25 cellular contexts compared by ENCODE assay signal in the genomic region with DNA sequence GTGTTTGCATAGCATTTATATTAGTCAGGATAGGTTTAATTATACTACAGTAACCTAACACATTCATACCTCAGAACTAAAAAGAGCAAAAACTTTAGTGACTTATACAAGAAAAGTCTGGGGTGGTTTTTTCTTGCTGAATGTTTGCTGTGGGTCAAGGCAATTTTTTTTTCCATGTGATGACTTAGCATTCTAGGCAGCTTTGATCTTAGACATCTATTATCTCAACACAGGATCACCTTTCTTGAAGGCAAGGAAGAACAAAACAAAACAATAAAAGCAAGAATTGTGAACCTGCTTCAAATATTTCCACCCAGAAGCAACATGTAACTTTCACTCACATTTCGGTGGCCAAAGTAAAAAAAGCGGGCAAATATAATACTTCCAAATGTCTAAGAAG. TPM values are rescaled to one million over a fixed set of nuclear protein-coding genes. Genes with fewer than 3 reads are reported as not detected.
DNase-seq lines count a peak whose midpoint lies in the region; ATAC-seq, FAIRE-seq and TF ChIP-seq lines count a peak whose summit lies in the region.
"Had no signal": no experiment of that assay in that cellular context is flagged by ENCODE, and none has a peak within 500 bp of the region (broad histone marks: within the 10 kb centered on the region; RNA-seq: fewer than 3 reads in every experiment).

No MANE protein-coding gene starts in this region.

- no peak overlapping the region for H3K4ac ChIP-seq in IMR-90 (ENCODE audit: low read depth, low read length)

- no peak overlapping the region for H2BK5ac ChIP-seq in IMR-90 (ENCODE audit: low read depth, low read length, poor library complexity, severe bottlenecking)

- no peak overlapping the region for H3K9ac ChIP-seq in IMR-90 (ENCODE audit: low read depth, low read length)
- no peak overlapping the region for H3K9ac ChIP-seq in K562 (ENCODE audit: insufficient read depth in 1 of 2, low read depth in 2 of 2, low read length in 2 of 2)
- H3K9ac ChIP-seq in parathyroid adenoma = no peak overlapping the region
- H3K9ac ChIP-seq: BLaER1 treated with 17β-estradiol and CSF1 and Interleukin-3, amounts not matched to agents 10 nM and 100 nM had no signal

- no peaks in the 10 kb centered on the region for H3K79me1 ChIP-seq in IMR-90 (ENCODE audit: low read depth in 1 of 2, low read length in 2 of 2)

- H2AK9ac ChIP-seq in IMR-90 (replicated peaks; ENCODE audit: low read depth, low read length, poor library complexity) = no peak overlapping the region

- no peak overlapping the region for H4K5ac ChIP-seq in IMR-90 (ENCODE audit: low read depth, low read length)

- H2AFZ ChIP-seq in IMR-90 (replicated peaks; ENCODE audit: low read length, poor library complexity) = no peak overlapping the region
- 0 out of 2 replicates have a peak overlapping the region, but pooled peaks have one; percentile 14 for H2AFZ ChIP-seq in K562 (ENCODE audit: low read depth, low read length)
- H2AFZ ChIP-seq in parathyroid adenoma = peak overlapping the region; percentile 1

- H3K79me2 ChIP-seq in K562 (ENCODE audit: control insufficient read depth, insufficient read depth, low read length) (no peaks in the 10 kb centered on the region), parathyroid adenoma (no peaks in the 10 kb centered on the region)

- no peak for TF ChIP-seq EP300 in K562 (IDR thresholded peaks at IDR 0.05; ENCODE audit: low read length)

- WGBS in IMR-90 (ENCODE audit: extremely low coverage in 2 of 2, insufficient read length in 1 of 2), 2 experiments = no CpG with 5 or more reads among the region's 2 CpGs
- 43% methylated on average over 2 of the region's 2 CpGs for WGBS in K562 (ENCODE audit: insufficient coverage, low coverage, missing lambda C conversion rate)
- 95 to 96% methylated on average over 2 of the region's 2 CpGs for WGBS in thyroid gland, 2 donors

- no peak for FAIRE-seq in K562 (lab: Jason Lieb, UNC)
- FAIRE-seq: A204.1, D721Med, GM12878, GM12892, GM19239 had no signal

- no peak overlapping the region for H3K14ac ChIP-seq in IMR-90 (replicated peaks; ENCODE audit: low read depth, low read length)

- H3K56ac ChIP-seq in IMR-90 (ENCODE audit: extremely low read depth, insufficient read depth, low read length) = no peak overlapping the region

- H3K18ac ChIP-seq in IMR-90 (ENCODE audit: low read depth, low read length) = peak overlapping the region; percentile 39; the same call in 1 of the 2 replicates

- no peaks in the 10 kb centered on the region for H3K9me1 ChIP-seq in IMR-90 (ENCODE audit: insufficient read depth, low read length)
- no peaks in the 10 kb centered on the region for H3K9me1 ChIP-seq in K562 (ENCODE audit: control insufficient read depth, insufficient read depth, low read length)

- DNase-seq in IMR-90 (no peak), K562 (ENCODE audit: extremely low read depth in 1 of 4, low spot score in 3 of 4) (no peak), thyroid gland (no peak), HT-29 (ENCODE audit: low spot score) (no peak), foreskin melanocyte (no peak), AG08395 (ENCODE audit: low spot score) (no peak)
- DNase-seq: 8988T; ACHN; AML-193; Caco-2; Calu3; CD4-positive, alpha-beta T cell; CD8-positive, alpha-beta T cell; DMS79 treated with DMSO at 0.1 percent for 48 hours; EL; GDM1 had no signal

- H4K91ac ChIP-seq in IMR-90 (ENCODE audit: insufficient read depth, low read depth, low read length) = no peak overlapping the region

- BruUV-seq in IMR-90 (replicated peaks; lab: Mats Ljungman, UMichigan) (no TSS peak), K562 (replicated peaks; lab: Mats Ljungman, UMichigan) (no TSS peak)

- no peaks in the 10 kb centered on the region for H3K9me3 ChIP-seq in IMR-90 (ENCODE audit: control insufficient read depth, insufficient read depth, low read length)
- no peaks in the 10 kb centered on the region for H3K9me3 ChIP-seq in K562 (replicated peaks; ENCODE audit: control insufficient read depth, insufficient read depth, low read depth, low read length)
- H3K9me3 ChIP-seq in parathyroid adenoma (ENCODE audit: control insufficient read depth, low read length) = no peaks in the 10 kb centered on the region
- H3K9me3 ChIP-seq in thyroid gland = no peaks in the 10 kb centered on the region
- H3K9me3 ChIP-seq: BLaER1 treated with 17β-estradiol and CSF1 and Interleukin-3, amounts not matched to agents 10 nM and 100 nM; Caco-2 had no signal

- POLR2A ChIA-PET in IMR-90 (lab: Charles Lee; ENCODE audit: unreplicated experiment) = no interaction called here
- POLR2A ChIA-PET in K562 (lab: Yijun Ruan, JAX) = no interaction called here

- no peak overlapping the region for H4K8ac ChIP-seq in IMR-90 (ENCODE audit: low read depth in 2 of 2, low read length in 2 of 2)

- H2BK15ac ChIP-seq in IMR-90 (ENCODE audit: low read depth, low read length) = no peak overlapping the region

- TF ChIP-seq RAD21 in IMR-90 (IDR thresholded peaks at IDR 0.05; ENCODE audit: low read length) (no peak), K562 (CRISPR knock-in tag; conservative IDR thresholded peaks at IDR 0.05 in 1 of 2, IDR thresholded peaks at IDR 0.05 in 1 of 2) (0 out of 4 replicates have a peak, but pooled peaks of 1 of the 2 experiments have one; percentile 4)

- no peak overlapping the region for H2AK5ac ChIP-seq in IMR-90 (ENCODE audit: low read depth, low read length)

- H3K27me3 ChIP-seq in IMR-90 (ENCODE audit: control insufficient read depth, insufficient read depth, low read length) (peaks cover 4% of the 10 kb centered on the region), K562 (ENCODE audit: control insufficient read depth in 2 of 2, insufficient read depth in 2 of 2, low read length in 2 of 2) (no peaks in the 10 kb centered on the region), parathyroid adenoma (ENCODE audit: control insufficient read depth, insufficient read depth, low read length) (no peaks in the 10 kb centered on the region), thyroid gland (no peaks in the 10 kb centered on the region)
- H3K27me3 ChIP-seq: BLaER1 treated with 17β-estradiol and CSF1 and Interleukin-3, amounts not matched to agents 10 nM and 100 nM had no signal

- in situ Hi-C loops in IMR-90 (cut with MboI; ENCODE audit: low sequenced_read_pairs) (loop anchor here (5.0 to 10.0 kb wide), 2 partner anchors 256 to 528 kb away; no protein-coding TSS in a partner anchor), K562 (cut with MboI) (loop anchor here (10.0 kb wide), 1 partner anchor 528 kb away; no protein-coding TSS in a partner anchor)

- intact Hi-C loops in IMR-90 (cut with micrococcal nuclease) = no loop called here
- intact Hi-C loops in K562 (cut with micrococcal nuclease) = loop anchor here (5.0 kb wide), 2 partner anchors 81 to 776 kb away; no protein-coding TSS in a partner anchor
- intact Hi-C loops in thyroid gland (cut with DNase I) = loop anchor here (10.0 kb wide), 1 partner anchor 148 kb away; no protein-coding TSS in a partner anchor

- dilution Hi-C loops in IMR-90 (cut with HindIII; ENCODE audit: low sequenced_read_pairs, unreplicated experiment) = loop anchor here (25.0 kb wide), 1 partner anchor 261 kb away; the partner anchor contains the start of gene GPR22

- H3K23ac ChIP-seq in IMR-90 (ENCODE audit: low read depth, low read length) = no peak overlapping the region

- no peak overlapping the region for H2BK120ac ChIP-seq in IMR-90 (ENCODE audit: low read depth, low read length)

- CTCF ChIA-PET in IMR-90 (lab: Yijun Ruan, JAX) (interaction anchor here (0.6 to 0.8 kb wide), 2 partner anchors 16 to 259 kb away, joined by 3 read pairs; no protein-coding TSS in a partner anchor), K562 (lab: Yijun Ruan, JAX; ENCODE audit: low intra/inter-chr PET ratio) (interaction anchor here (3.0 to 3.9 kb wide), 2 partner anchors 260 to 521 kb away, joined by 14 to 25 read pairs; no protein-coding TSS in a partner anchor)

- no peaks in the 10 kb centered on the region for H4K20me1 ChIP-seq in IMR-90 (ENCODE audit: insufficient read depth, low read length)
- no peaks in the 10 kb centered on the region for H4K20me1 ChIP-seq in K562 (replicated peaks; ENCODE audit: control insufficient read depth, insufficient read depth, low read length)
- H4K20me1 ChIP-seq: BLaER1 treated with 17β-estradiol and CSF1 and Interleukin-3, amounts not matched to agents 10 nM and 100 nM had no signal

- H3K4me2 ChIP-seq in IMR-90 (ENCODE audit: low read depth, low read length) = no peak overlapping the region
- H3K4me2 ChIP-seq in K562 (ENCODE audit: insufficient read depth, low read length) = no peak overlapping the region
- peak overlapping the region; percentile 46 for H3K4me2 ChIP-seq in parathyroid adenoma (ENCODE audit: low read length)
- H3K4me2 ChIP-seq: BLaER1 treated with 17β-estradiol and CSF1 and Interleukin-3, amounts not matched to agents 10 nM and 100 nM had no signal

- peaks cover 3% of the 10 kb centered on the region; the same call in 1 of the 2 replicates for H3K4me1 ChIP-seq in IMR-90 (ENCODE audit: control insufficient read depth, insufficient read depth, low read length)
- H3K4me1 ChIP-seq in K562 (replicated peaks in 1 of 2; ENCODE audit: control insufficient read depth in 2 of 2, insufficient read depth in 2 of 2, low read length in 2 of 2) = peaks cover 0 to 6% of the 10 kb centered on the region in 2 experiments; a peak in 1 of 5 replicates
- H3K4me1 ChIP-seq in parathyroid adenoma = peaks cover 13% of the 10 kb centered on the region
- H3K4me1 ChIP-seq in thyroid gland = peaks cover 24 to 49% of the 10 kb centered on the region in 2 donors
- H3K4me1 ChIP-seq: BLaER1 treated with 17β-estradiol and CSF1 and Interleukin-3, amounts not matched to agents 10 nM and 100 nM had no signal

- no peak for ATAC-seq in IMR-90 (ENCODE audit: low read depth)
- no peak for ATAC-seq in K562
- no peak for ATAC-seq in HG03457 (IDR thresholded peaks at IDR 0.05; ENCODE audit: unreplicated experiment)
- ATAC-seq: CD8-positive, alpha-beta T cell; GM12878 had no signal

- no peak overlapping the region for H3K27ac ChIP-seq in IMR-90 (ENCODE audit: insufficient read depth, low read length)
- no peak overlapping the region for H3K27ac ChIP-seq in K562 (ENCODE audit: extremely low read depth, low read depth, low read length)
- no peak overlapping the region for H3K27ac ChIP-seq in parathyroid adenoma
- peak overlapping the region in 2 of 3 donors; percentile 42 to 50 for H3K27ac ChIP-seq in thyroid gland
- H3K27ac ChIP-seq: BLaER1 treated with 17β-estradiol and CSF1 and Interleukin-3, amounts not matched to agents 10 nM and 100 nM; C4-2B had no signal

- no peak overlapping the region for H2BK20ac ChIP-seq in IMR-90 (ENCODE audit: low read depth, low read length)

- TF ChIP-seq CTCF in IMR-90 (conservative IDR thresholded peaks at IDR 0.05; ENCODE audit: low read depth, low read length) (no peak), K562 (IDR thresholded peaks at IDR 0.05 in 2 of 3, conservative IDR thresholded peaks at IDR 0.05 in 1 of 3; ENCODE audit: insufficient read depth in 2 of 3, low read depth in 1 of 3, low read length in 3 of 3) (no peak; a peak in 1 of 6 replicates), parathyroid adenoma (IDR thresholded peaks at IDR 0.05) (no peak), thyroid gland (IDR thresholded peaks at IDR 0.05) (no peak)

- H3K4me3 ChIP-seq in IMR-90 (ENCODE audit: insufficient read depth, low read depth, low read length) (no peak overlapping the region), K562 (no peak overlapping the region), parathyroid adenoma (ENCODE audit: low read depth, low read length) (no peak overlapping the region), thyroid gland (replicated peaks in 1 of 3) (no peak overlapping the region)
- H3K4me3 ChIP-seq: BLaER1 treated with 17β-estradiol and CSF1 and Interleukin-3, amounts not matched to agents 10 nM and 100 nM; GM12878 had no signal

- no peaks in the 10 kb centered on the region for H3K36me3 ChIP-seq in IMR-90 (ENCODE audit: control insufficient read depth, insufficient read depth, low read length)
- H3K36me3 ChIP-seq in K562 (ENCODE audit: control insufficient read depth, insufficient read depth, low read length) = no peaks in the 10 kb centered on the region
- H3K36me3 ChIP-seq in parathyroid adenoma (ENCODE audit: control insufficient read depth, insufficient read depth, low read length) = no peaks in the 10 kb centered on the region
- H3K36me3 ChIP-seq in thyroid gland = no peaks in the 10 kb centered on the region
- H3K36me3 ChIP-seq: BLaER1 treated with 17β-estradiol and CSF1 and Interleukin-3, amounts not matched to agents 10 nM and 100 nM had no signal

- TF ChIP-seq POLR2A in IMR-90 (IDR thresholded peaks at IDR 0.05; ENCODE audit: low read depth, low read length) = no peak
- TF ChIP-seq POLR2A in K562 (conservative IDR thresholded peaks at IDR 0.05) = no peak
- no peak for TF ChIP-seq POLR2A in thyroid gland (IDR thresholded peaks at IDR 0.05)

RNA-seq across cellular contexts. Expression of gene CBLL1, which starts 20.7 kb away (rescaled TPM):
- total RNA-seq in IMR-90 (2012; rRNA removed) (15.6 and 20.3 TPM in 2 replicates), K562 (2014; rRNA removed) (20.7 and 23.5 TPM in 2 replicates), K562 (2014; rRNA removed; fragmentation: Illumina TruSeq; extraction: Trizol) (45.4 and 47.0 TPM in 2 replicates), K562 (2015; rRNA removed; fragmentation: Illumina TruSeq; extraction: Trizol) (53.2 and 59.0 TPM in 2 replicates), K562 (2021) (39.8 and 40.2 TPM in 2 replicates), thyroid gland (10 to 100 TPM; 27.0 to 41.6 (median 33.5) TPM)
- polyA plus RNA-seq in IMR-90 (2012; rRNA removed) (19.0 and 19.7 TPM in 2 replicates), K562 (2011; rRNA removed) (14.7 and 22.5 TPM in 2 replicates), K562 (2014; fragmentation: Illumina TruSeq; extraction: Trizol) (58.5 and 67.9 TPM in 2 replicates), K562 (2014; fragmentation: Nextera tagmentation; extraction: Ambion mirVana) (10 to 100 TPM; 17.4 to 35.4 TPM), K562 (2014; rRNA removed) (14.8 and 15.7 TPM in 2 replicates)
- polyA plus RNA-seq in IMR-90 (2012; cell fraction: cytosol; rRNA removed) = 4.3 and 7.1 TPM in 2 replicates
- polyA plus RNA-seq in IMR-90 (2012; cell fraction: nucleus; rRNA removed; ENCODE audit: low replicate concordance) = 9.9 and 27.7 TPM in 2 replicates
- 34.6 and 71.6 TPM in 2 replicates for total RNA-seq in K562 (2011; cell fraction: chromatin; rRNA removed; ENCODE audit: low replicate concordance)
- 12.8 and 16.8 TPM in 2 replicates for total RNA-seq in K562 (2011; cell fraction: nucleolus; rRNA removed)
- total RNA-seq in K562 (2011; cell fraction: nucleoplasm; rRNA removed) = 30.2 and 45.5 TPM in 2 replicates
- 15.1 and 16.9 TPM in 2 replicates for polyA plus RNA-seq in K562 (2011; cell fraction: cytosol; rRNA removed)
- 34.0 and 44.0 TPM in 2 replicates for polyA plus RNA-seq in K562 (2011; cell fraction: nucleus; rRNA removed)
- 38.4 and 48.8 TPM in 2 replicates for polyA plus RNA-seq in K562 (2012)
- polyA minus RNA-seq in K562 (2011; rRNA and poly(A)+ RNA removed) = 35.7 and 38.3 TPM in 2 replicates
- polyA minus RNA-seq in K562 (2011; cell fraction: cytosol; rRNA and poly(A)+ RNA removed) = 31.4 and 42.8 TPM in 2 replicates
- polyA minus RNA-seq in K562 (2011; cell fraction: nucleus; rRNA and poly(A)+ RNA removed) = 49.4 and 57.8 TPM in 2 replicates
- 13.1 and 14.3 TPM in 2 replicates for total RNA-seq in HT-29 (2014; rRNA removed; shearing (Covaris generic))

Comparison
In these comparisons a context has a peak if more than half of its experiments do, and no peak if none do; other contexts are left out.
1. H3K27ac ChIP-seq: peak in thyroid gland (2 of 3); none in IMR-90 (single experiment), K562 (single experiment) and parathyroid adenoma (single experiment).